ENCODE assay signal across 11 cellular contexts in genomic region chr17:60506312-60506711, GRCh38. TPM values are rescaled to one million over a fixed set of nuclear protein-coding genes. Genes with fewer than 3 reads are reported as not detected.
DNase-seq lines count a peak whose midpoint lies in the region; ATAC-seq and TF ChIP-seq lines count a peak whose summit lies in the region.
"Had no signal": no experiment of that assay in that cellular context is flagged by ENCODE, and none has a peak within 500 bp of the region (broad histone marks: within the 10 kb centered on the region; RNA-seq: fewer than 3 reads in every experiment).

No MANE protein-coding gene starts in this region.

- DNase-seq in SIG-M5 treated with dmso at 0.1 percent for 504 hours (lab: John Stamatoyannopoulos, UW; ENCODE audit: unreplicated experiment) = peak; percentile 72
- no peak for DNase-seq in SIG-M5 (lab: John Stamatoyannopoulos, UW)
- DNase-seq in RPMI7951 (ENCODE audit: low read depth) = peak; percentile 57
- peak; percentile 74 for DNase-seq in epithelial cell of esophagus (ENCODE audit: low read depth)
- DNase-seq in skeletal muscle cell (ENCODE audit: low read depth) = peak; percentile 82
- no peak for DNase-seq in NCI-H526 (lab: John Stamatoyannopoulos, UW)
- DNase-seq in ecto neural progenitor cell (ENCODE audit: low spot score) = no peak
- DNase-seq: amygdala, left cardiac atrium had no signal

- TF ChIP-seq CTCF in epithelial cell of esophagus (IDR thresholded peaks at IDR 0.05; ENCODE audit: insufficient read depth, low read depth, low read length, missing control alignments) = no peak

- no peak for ATAC-seq in HG03439 (IDR thresholded peaks at IDR 0.05; ENCODE audit: unreplicated experiment)

- H3K4me3 ChIP-seq in epithelial cell of esophagus (ENCODE audit: low read length) (no peak overlapping the region), skeletal muscle cell (ENCODE audit: low read depth, low read length) (no peak overlapping the region)
- H3K4me3 ChIP-seq: upper lobe of left lung had no signal

RNA-seq across cellular contexts. Expression of gene APPBP2, which starts 19.7 kb away (rescaled TPM):
- 18.7 and 20.3 TPM in 2 replicates for total RNA-seq in RPMI7951 (2014; rRNA removed; shearing (Covaris generic))

Comparison
In these comparisons a context has a peak if more than half of its experiments do, and no peak if none do; other contexts are left out.
1. DNase-seq: peak in SIG-M5 treated with dmso at 0.1 percent for 504 hours (single experiment), RPMI7951 (single experiment), epithelial cell of esophagus (single experiment) and skeletal muscle cell (single experiment); none in SIG-M5 (single experiment), NCI-H526 (0 of 2) and ecto neural progenitor cell (single experiment).